In genomic region chr2:44707945-44708645, GRCh38 we compare ENCODE assay signal across 9 cellular contexts.
A peak's percentile ranks its signal among the peaks of the same experiment; 100 is the strongest.
DNase-seq lines count a peak whose midpoint lies in the region; ATAC-seq, FAIRE-seq and TF ChIP-seq lines count a peak whose summit lies in the region.
"Had no signal": no experiment of that assay in that cellular context is flagged by ENCODE, and none has a peak within 500 bp of the region (broad histone marks: within the 10 kb centered on the region; RNA-seq: fewer than 3 reads in every experiment).

No MANE protein-coding gene starts in this region.

- no peaks in the 10 kb centered on the region for H3K36me3 ChIP-seq in endothelial cell of umbilical vein (ENCODE audit: control insufficient read depth in 2 of 2, extremely low read depth in 1 of 2, insufficient read depth in 2 of 2, low read length in 2 of 2)

- POLR2A ChIA-PET in endothelial cell of umbilical vein (lab: Charles Lee), result interaction anchor here (0.5 to 0.6 kb wide), 2 partner anchors 31 to 654 kb away, joined by 3 to 4 read pairs; no protein-coding TSS in a partner anchor

- no peak overlapping the region for H3K9ac ChIP-seq in endothelial cell of umbilical vein (replicated peaks; ENCODE audit: extremely low read depth, insufficient read depth, low read length)

- intact Hi-C loops in endothelial cell of umbilical vein (cut with micrococcal nuclease), result no loop called here

- H3K9me1 ChIP-seq in endothelial cell of umbilical vein (replicated peaks; ENCODE audit: control insufficient read depth, extremely low read depth, insufficient read depth, low read length), result no peaks in the 10 kb centered on the region

- CTCF ChIA-PET in endothelial cell of umbilical vein (lab: Charles Lee), result interaction anchor here (0.8 to 3.2 kb wide), 11 partner anchors 10 to 316 kb away, joined by 3 to 30 read pairs (median 4); no protein-coding TSS in a partner anchor

- H3K4me1 ChIP-seq in endothelial cell of umbilical vein (ENCODE audit: control insufficient read depth, extremely low read depth, insufficient read depth, low read length), result peaks cover 5% of the 10 kb centered on the region

- ATAC-seq in HG02938 (IDR thresholded peaks at IDR 0.05; ENCODE audit: unreplicated experiment), result no peak

- FAIRE-seq in endothelial cell of umbilical vein (lab: Jason Lieb, UNC), result no peak

- DNase-seq in DMS153 treated with DMSO at 0.1 percent for 48 hours (lab: John Stamatoyannopoulos, UW; ENCODE audit: unreplicated experiment) (peak; percentile 26), HPDE6-E6E7 (ENCODE audit: extremely low spot score) (peak; percentile 20), NCI-H510A (lab: John Stamatoyannopoulos, UW) (peak; percentile 9), endothelial cell of umbilical vein (ENCODE audit: low read depth, low spot score) (peak; percentile 45), GM03348 (ENCODE audit: low spot score) (no peak), SHP77 (lab: John Stamatoyannopoulos, UW) (no peak)
- DNase-seq in stimulated activated CD8-positive, alpha-beta memory T cell treated with anti-CD3 and anti-CD28 coated beads, Interleukin-4, amount 100 ng/mL, for 48 hours, result no peak
- DNase-seq: cortex of kidney had no signal

- no peak for TF ChIP-seq POLR2A in endothelial cell of umbilical vein (IDR thresholded peaks at IDR 0.05; ENCODE audit: low read depth, low read length)

- no TSS peak for BruUV-seq in endothelial cell of umbilical vein (replicated peaks; lab: Mats Ljungman, UMichigan)

- TF ChIP-seq CTCF in endothelial cell of umbilical vein (IDR thresholded peaks at IDR 0.05; ENCODE audit: extremely low read depth in 1 of 2, insufficient read depth in 1 of 2, low read depth in 1 of 2, low read length in 2 of 2), result no peak

- peak overlapping the region; percentile 44 for H3K4me2 ChIP-seq in endothelial cell of umbilical vein (ENCODE audit: insufficient read depth, low read length)

- no peaks in the 10 kb centered on the region for H3K9me3 ChIP-seq in endothelial cell of umbilical vein (replicated peaks; ENCODE audit: control insufficient read depth, insufficient read depth, low read length)

- H3K4me3 ChIP-seq in endothelial cell of umbilical vein (replicated peaks in 1 of 3; ENCODE audit: insufficient read depth in 1 of 3, low read depth in 1 of 3, low read length in 3 of 3), result no peak overlapping the region

- no peak overlapping the region for H2AFZ ChIP-seq in endothelial cell of umbilical vein (ENCODE audit: low read depth, low read length)

- H3K27ac ChIP-seq in endothelial cell of umbilical vein (ENCODE audit: insufficient read depth, low read depth, low read length), result no peak overlapping the region

- H3K79me2 ChIP-seq in endothelial cell of umbilical vein (ENCODE audit: control insufficient read depth, insufficient read depth, low read length), result no peaks in the 10 kb centered on the region

- dilution Hi-C loops in endothelial cell of umbilical vein (cut with MboI; ENCODE audit: extremely low pct_ligation_motif_present, low sequenced_read_pairs), result no loop called here

- no peaks in the 10 kb centered on the region for H4K20me1 ChIP-seq in endothelial cell of umbilical vein (replicated peaks; ENCODE audit: control insufficient read depth, extremely low read depth, insufficient read depth, low read length)

- no peaks in the 10 kb centered on the region for H3K27me3 ChIP-seq in endothelial cell of umbilical vein (ENCODE audit: control insufficient read depth in 2 of 2, insufficient read depth in 2 of 2, low read length in 2 of 2)

TF ChIP-seq in endothelial cell of umbilical vein, 7 proteins besides CTCF, POLR2A, EP300 and RAD21:
- no peak for TF ChIP-seq JUN (IDR thresholded peaks at IDR 0.05; ENCODE audit: borderline replicate concordance, insufficient read depth, insufficient read length, low read depth)
- TF ChIP-seq MAX (IDR thresholded peaks at IDR 0.05; ENCODE audit: insufficient read depth, insufficient read length), result no peak
- TF ChIP-seq MYC (IDR thresholded peaks at IDR 0.05; ENCODE audit: low read depth, low read length), result no peak
- TF ChIP-seq EZH2 (IDR thresholded peaks at IDR 0.05; ENCODE audit: borderline replicate concordance, low read depth, low read length, severe bottlenecking), result no peak
- no peak for TF ChIP-seq POLR2AphosphoS5 (IDR thresholded peaks at IDR 0.05; ENCODE audit: insufficient read depth, low read depth, low read length)
- TF ChIP-seq FOS (IDR thresholded peaks at IDR 0.05; ENCODE audit: borderline replicate concordance, insufficient read depth, low read length), result no peak
- no peak for TF ChIP-seq GATA2 (IDR thresholded peaks at IDR 0.05; ENCODE audit: insufficient read depth, insufficient read length, low read depth, low read length)

Comparison
In these comparisons a context has a peak if more than half of its experiments do, and no peak if none do; other contexts are left out.
1. DNase-seq: peak in DMS153 treated with DMSO at 0.1 percent for 48 hours (single experiment), HPDE6-E6E7 (single experiment), NCI-H510A (single experiment) and endothelial cell of umbilical vein (single experiment); none in GM03348 (single experiment), SHP77 (0 of 2) and stimulated activated CD8-positive, alpha-beta memory T cell treated with anti-CD3 and anti-CD28 coated beads, Interleukin-4, amount 100 ng/mL, for 48 hours (single experiment).